In the genomic region with DNA sequence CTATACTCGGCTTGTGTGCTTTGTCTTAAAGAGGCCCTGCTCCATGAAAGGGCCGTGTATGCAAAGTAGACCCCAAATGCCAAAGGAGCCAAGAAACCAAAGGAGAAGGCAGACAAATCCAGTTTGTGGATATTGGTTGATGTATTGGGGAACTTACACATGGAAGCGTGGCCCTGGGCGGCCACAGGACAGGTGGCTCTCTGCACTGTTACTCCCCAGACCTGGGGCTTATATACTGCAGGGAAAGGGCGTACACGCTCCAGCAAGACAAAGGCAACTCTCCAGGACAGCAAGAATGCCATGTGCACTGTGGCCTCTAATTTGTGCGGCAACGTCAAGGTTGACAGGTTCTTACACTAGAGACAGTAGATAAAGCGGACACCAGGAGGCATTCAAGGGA, we compare ENCODE assay signal across 1 cellular context.
TF ChIP-seq lines count a peak whose summit lies in the region.

No MANE protein-coding gene starts in this region.

TF ChIP-seq in HepG2, 621 proteins besides CTCF, POLR2A, EP300 and RAD21:
- TF ChIP-seq NFKBIZ (CRISPR knock-in tag; IDR thresholded peaks at IDR 0.05) (no peak), XBP1 (CRISPR knock-in tag; IDR thresholded peaks at IDR 0.05) (no peak), ZNF549 (CRISPR knock-in tag; IDR thresholded peaks at IDR 0.05) (no peak), ZMAT5 (CRISPR knock-in tag; IDR thresholded peaks at IDR 0.05; ENCODE audit: borderline replicate concordance, low read depth) (no peak), NRL (CRISPR knock-in tag; IDR thresholded peaks at IDR 0.05; ENCODE audit: borderline replicate concordance) (no peak), ZNF235 (CRISPR knock-in tag; IDR thresholded peaks at IDR 0.05; ENCODE audit: borderline replicate concordance) (no peak), SAP130 (CRISPR knock-in tag; IDR thresholded peaks at IDR 0.05; ENCODE audit: low read depth) (no peak), CREB1 (IDR thresholded peaks at IDR 0.05) (no peak), CREB1 (CRISPR knock-in tag; IDR thresholded peaks at IDR 0.05) (no peak), ZNF225 (CRISPR knock-in tag; IDR thresholded peaks at IDR 0.05) (no peak), SNAPC4 (CRISPR knock-in tag; IDR thresholded peaks at IDR 0.05) (no peak), PCBP2 (optimal IDR thresholded peaks at IDR 0.05; ENCODE audit: low read depth, low read length, poor library complexity, severe bottlenecking) (no peak), ZNF878 (CRISPR knock-in tag; IDR thresholded peaks at IDR 0.05) (no peak)
- TF ChIP-seq, protein P1, sequence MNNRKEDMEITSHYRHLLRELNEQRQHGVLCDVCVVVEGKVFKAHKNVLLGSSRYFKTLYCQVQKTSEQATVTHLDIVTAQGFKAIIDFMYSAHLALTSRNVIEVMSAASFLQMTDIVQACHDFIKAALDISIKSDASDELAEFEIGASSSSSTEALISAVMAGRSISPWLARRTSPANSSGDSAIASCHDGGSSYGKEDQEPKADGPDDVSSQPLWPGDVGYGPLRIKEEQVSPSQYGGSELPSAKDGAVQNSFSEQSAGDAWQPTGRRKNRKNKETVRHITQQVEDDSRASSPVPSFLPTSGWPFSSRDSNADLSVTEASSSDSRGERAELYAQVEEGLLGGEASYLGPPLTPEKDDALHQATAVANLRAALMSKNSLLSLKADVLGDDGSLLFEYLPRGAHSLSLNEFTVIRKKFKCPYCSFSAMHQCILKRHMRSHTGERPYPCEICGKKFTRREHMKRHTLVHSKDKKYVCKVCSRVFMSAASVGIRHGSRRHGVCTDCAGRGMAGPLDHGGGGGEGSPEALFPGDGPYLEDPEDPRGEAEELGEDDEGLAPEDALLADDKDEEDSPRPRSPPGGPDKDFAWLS (CRISPR knock-in tag; IDR thresholded peaks at IDR 0.05; ENCODE audit: borderline replicate concordance) = no peak
- TF ChIP-seq, protein P2, sequence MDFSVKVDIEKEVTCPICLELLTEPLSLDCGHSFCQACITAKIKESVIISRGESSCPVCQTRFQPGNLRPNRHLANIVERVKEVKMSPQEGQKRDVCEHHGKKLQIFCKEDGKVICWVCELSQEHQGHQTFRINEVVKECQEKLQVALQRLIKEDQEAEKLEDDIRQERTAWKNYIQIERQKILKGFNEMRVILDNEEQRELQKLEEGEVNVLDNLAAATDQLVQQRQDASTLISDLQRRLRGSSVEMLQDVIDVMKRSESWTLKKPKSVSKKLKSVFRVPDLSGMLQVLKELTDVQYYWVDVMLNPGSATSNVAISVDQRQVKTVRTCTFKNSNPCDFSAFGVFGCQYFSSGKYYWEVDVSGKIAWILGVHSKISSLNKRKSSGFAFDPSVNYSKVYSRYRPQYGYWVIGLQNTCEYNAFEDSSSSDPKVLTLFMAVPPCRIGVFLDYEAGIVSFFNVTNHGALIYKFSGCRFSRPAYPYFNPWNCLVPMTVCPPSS (IDR thresholded peaks at IDR 0.05) = no peak
